8 cellular contexts compared by ENCODE assay signal in genomic region chr18:9103488-9103887, GRCh38. TPM values are rescaled to one million over a fixed set of nuclear protein-coding genes. Genes with fewer than 3 reads are reported as not detected.
DNase-seq lines count a peak whose midpoint lies in the region; ATAC-seq and TF ChIP-seq lines count a peak whose summit lies in the region.

No MANE protein-coding gene starts in this region.

- CTCF ChIA-PET in SK-N-SH (lab: Yijun Ruan, JAX) = interaction anchor here (1.1 to 2.1 kb wide), 4 partner anchors 14 to 35 kb away, joined by 3 to 9 read pairs (median 4); no protein-coding TSS in a partner anchor

- no peaks in the 10 kb centered on the region for H3K9me2 ChIP-seq in SK-N-SH

- peaks cover 66% of the 10 kb centered on the region for H3K4me1 Mint-ChIP-seq in activated naive CD4-positive, alpha-beta T cell treated with anti-CD3 and anti-CD28 coated beads, Interleukin-2, amount 50 U/mL, for 24 hours

- DNase-seq in activated naive CD4-positive, alpha-beta T cell treated with Interleukin-2 at 50 U/mL for 16 hours = no peak
- no peak for DNase-seq in SK-N-SH
- peak in 1 of 2 donors; percentile 64 for DNase-seq in fibroblast of lung (ENCODE audit: low read depth in 2 of 2)
- peak; percentile 80 for DNase-seq in pons (ENCODE audit: low spot score)
- no peak for DNase-seq in foreskin melanocyte
- DNase-seq in stimulated activated CD4-positive, alpha-beta T cell treated with anti-CD3 and anti-CD28 coated beads, Interleukin-4, amount 100 ng/mL, for 4 hours = no peak

- H3K27ac Mint-ChIP-seq in activated naive CD4-positive, alpha-beta T cell treated with anti-CD3 and anti-CD28 coated beads, Interleukin-2, amount 50 U/mL, for 24 hours = peak overlapping the region; percentile 96

- no peaks in the 10 kb centered on the region for H3K9me3 Mint-ChIP-seq in activated naive CD4-positive, alpha-beta T cell treated with anti-CD3 and anti-CD28 coated beads, Interleukin-2, amount 50 U/mL, for 24 hours

- no peaks in the 10 kb centered on the region for H3K27me3 Mint-ChIP-seq in activated naive CD4-positive, alpha-beta T cell treated with anti-CD3 and anti-CD28 coated beads, Interleukin-2, amount 50 U/mL, for 24 hours

- H3K36me3 Mint-ChIP-seq in activated naive CD4-positive, alpha-beta T cell treated with anti-CD3 and anti-CD28 coated beads, Interleukin-2, amount 50 U/mL, for 24 hours = peaks cover 15% of the 10 kb centered on the region

- TF ChIP-seq RAD21 in SK-N-SH (IDR thresholded peaks at IDR 0.05; ENCODE audit: low read length) = peak; percentile 49

- 3% methylated on average over 3 of the region's 3 CpGs for WGBS in SK-N-SH (ENCODE audit: low lambda C conversion rate)

- H3K4me2 ChIP-seq in SK-N-SH (peak overlapping the region; percentile 87), fibroblast of lung (ENCODE audit: extremely low read depth, insufficient read depth, low read length) (peak overlapping the region; percentile 68)

- H3K27ac ChIP-seq in SK-N-SH (ENCODE audit: low read depth in 2 of 2, low read length in 1 of 2) (peak overlapping the region; percentile 88 to 89), fibroblast of lung (ENCODE audit: insufficient read depth, low read length) (peak overlapping the region; percentile 86)

- H3K9ac ChIP-seq in SK-N-SH = peak overlapping the region; percentile 91
- H3K9ac ChIP-seq in fibroblast of lung (ENCODE audit: insufficient read depth, low read length) = peak overlapping the region; percentile 85

- POLR2A ChIA-PET in SK-N-SH (lab: Yijun Ruan, JAX) = interaction anchor here (2.9 kb wide), 1 partner anchor 33 kb away, joined by 21 read pairs; the partner anchor contains the start of gene ANKRD12

- TF ChIP-seq CTCF in SK-N-SH (IDR thresholded peaks at IDR 0.05) (peak; percentile 37), fibroblast of lung (conservative IDR thresholded peaks at IDR 0.05 in 1 of 2, IDR thresholded peaks at IDR 0.05 in 1 of 2; ENCODE audit: low read depth in 1 of 2, low read length in 2 of 2) (peak in 1 of 2 donors; percentile 21)

- H3K4me1 ChIP-seq in SK-N-SH (ENCODE audit: control insufficient read depth in 1 of 2, insufficient read depth in 2 of 2, low read depth in 1 of 2, low read length in 1 of 2) (peaks cover 13 to 25% of the 10 kb centered on the region in 2 experiments; a peak in 2 of 4 replicates), fibroblast of lung (ENCODE audit: control insufficient read depth, extremely low read depth, insufficient read depth, low read length) (peaks cover 8% of the 10 kb centered on the region)

- H3K4me3 ChIP-seq in SK-N-SH (ENCODE audit: low read depth in 2 of 2, low read length in 1 of 2) (peak overlapping the region; percentile 70 to 84), fibroblast of lung (replicated peaks in 1 of 4; ENCODE audit: control extremely low read depth in 1 of 4, insufficient read depth in 1 of 4, low read depth in 3 of 4, low read length in 4 of 4) (peak overlapping the region; percentile 43 to 89 (median 74))

- H4K20me1 ChIP-seq in SK-N-SH (ENCODE audit: insufficient read depth) = peaks cover 51% of the 10 kb centered on the region
- H4K20me1 ChIP-seq in fibroblast of lung (ENCODE audit: control insufficient read depth, extremely low read depth, insufficient read depth, low read length) = no peaks in the 10 kb centered on the region

- H3K9me3 ChIP-seq in SK-N-SH (no peaks in the 10 kb centered on the region), fibroblast of lung (ENCODE audit: control insufficient read depth, insufficient read depth, low read depth, low read length) (no peaks in the 10 kb centered on the region)

- TF ChIP-seq EP300 in SK-N-SH (IDR thresholded peaks at IDR 0.05; ENCODE audit: borderline replicate concordance in 1 of 2, low read depth in 1 of 2, low read length in 1 of 2) = no peak

- H3K36me3 ChIP-seq in SK-N-SH (replicated peaks in 1 of 2; ENCODE audit: control insufficient read depth in 1 of 2, insufficient read depth in 2 of 2, low read length in 1 of 2) (peaks cover 8 to 16% of the 10 kb centered on the region in 2 experiments), fibroblast of lung (ENCODE audit: control insufficient read depth, insufficient read depth, low read length) (no peaks in the 10 kb centered on the region)

- H3K79me2 ChIP-seq in SK-N-SH (ENCODE audit: insufficient read depth) = peaks cover 59% of the 10 kb centered on the region
- peaks cover 59% of the 10 kb centered on the region for H3K79me2 ChIP-seq in fibroblast of lung (ENCODE audit: control insufficient read depth, insufficient read depth, low read length)

- H2AFZ ChIP-seq in SK-N-SH (ENCODE audit: low read depth) (no peak overlapping the region), fibroblast of lung (ENCODE audit: low read length) (no peak overlapping the region)

- H3K4me3 Mint-ChIP-seq in activated naive CD4-positive, alpha-beta T cell treated with anti-CD3 and anti-CD28 coated beads, Interleukin-2, amount 50 U/mL, for 24 hours = peak overlapping the region; percentile 96

- ATAC-seq in GM19452 (IDR thresholded peaks at IDR 0.05; ENCODE audit: unreplicated experiment) = no peak

- H3K27me3 ChIP-seq in SK-N-SH (ENCODE audit: insufficient read depth) (no peaks in the 10 kb centered on the region), fibroblast of lung (ENCODE audit: control insufficient read depth, insufficient read depth, low read length) (no peaks in the 10 kb centered on the region)

- H3F3A ChIP-seq in SK-N-SH (replicated peaks; ENCODE audit: insufficient read depth) = peaks cover 17% of the 10 kb centered on the region

TF ChIP-seq in SK-N-SH, 30 proteins besides CTCF, POLR2A, EP300 and RAD21:
- TF ChIP-seq IRF3 (IDR thresholded peaks at IDR 0.05; ENCODE audit: low read depth, low read length) = no peak
- no peak for TF ChIP-seq NRF1 (IDR thresholded peaks at IDR 0.05; ENCODE audit: low read depth, low read length)
- no peak for TF ChIP-seq TEAD4 (IDR thresholded peaks at IDR 0.05; ENCODE audit: borderline replicate concordance, insufficient read depth)
- TF ChIP-seq EZH2phosphoT487 (IDR thresholded peaks at IDR 0.05; ENCODE audit: borderline replicate concordance, low read depth) = no peak
- no peak for TF ChIP-seq POLR2AphosphoS5 (IDR thresholded peaks at IDR 0.05; ENCODE audit: low read depth, low read length)
- no peak for TF ChIP-seq RCOR1 (IDR thresholded peaks at IDR 0.05; ENCODE audit: low read length)
TF ChIP-seq in SK-N-SH: peak in this region for 0.

RNA-seq across cellular contexts. Expression of gene NDUFV2, which starts 1.0 kb away (rescaled TPM):
- 99.1 and 101 TPM in 2 replicates for polyA plus RNA-seq in SK-N-SH (2012; rRNA removed)
- polyA plus RNA-seq in SK-N-SH (2012; cell fraction: cytosol; rRNA removed) = 121 and 162 TPM in 2 replicates
- polyA plus RNA-seq in SK-N-SH (2012; cell fraction: nucleus; rRNA removed) = 27.9 and 46.5 TPM in 2 replicates
- total RNA-seq in fibroblast of lung = 89.6 and 97.3 TPM in 2 replicates
- polyA plus RNA-seq in fibroblast of lung = 128 and 133 TPM in 2 replicates
- 156 and 174 TPM in 2 replicates for polyA plus RNA-seq in fibroblast of lung (2012)
- polyA minus RNA-seq in fibroblast of lung (ENCODE audit: low replicate concordance) = 6.8 and 9.9 TPM in 2 replicates

RNA-seq across cellular contexts. Expression of gene ANKRD12, which starts 33.1 kb away (rescaled TPM):
- polyA plus RNA-seq in SK-N-SH (2012; rRNA removed) (1.1 and 1.3 TPM in 2 replicates), fibroblast of lung (8.7 and 13.0 TPM in 2 replicates)
- 1.4 and 1.6 TPM in 2 replicates for polyA plus RNA-seq in SK-N-SH (2012; cell fraction: cytosol; rRNA removed)
- 2.6 and 2.7 TPM in 2 replicates for polyA plus RNA-seq in SK-N-SH (2012; cell fraction: nucleus; rRNA removed)
- 53.3 and 62.7 TPM in 2 replicates for total RNA-seq in fibroblast of lung
- 15.6 and 24.8 TPM in 2 replicates for polyA plus RNA-seq in fibroblast of lung (2012)
- polyA minus RNA-seq in fibroblast of lung (ENCODE audit: low replicate concordance) = 1.3 and 6.7 TPM in 2 replicates
